ENCODE assay signal across 11 cellular contexts in genomic region chr16:89297156-89297869, GRCh38.
A peak's percentile ranks its signal among the peaks of the same experiment; 100 is the strongest.
DNase-seq lines count a peak whose midpoint lies in the region; ATAC-seq and TF ChIP-seq lines count a peak whose summit lies in the region.
"Had no signal": no experiment of that assay in that cellular context is flagged by ENCODE, and none has a peak within 500 bp of the region (broad histone marks: within the 10 kb centered on the region; RNA-seq: fewer than 3 reads in every experiment).

No MANE protein-coding gene starts in this region.

- no peak overlapping the region for H2BK12ac ChIP-seq in neuronal stem cell (ENCODE audit: low read length)

- no peaks in the 10 kb centered on the region for H3K9me3 ChIP-seq in CD8-positive, alpha-beta memory T cell (ENCODE audit: low read length)
- H3K9me3 ChIP-seq in Panc1 (ENCODE audit: control insufficient read depth, insufficient read depth, low read depth, low read length) (no peaks in the 10 kb centered on the region), endodermal cell (ENCODE audit: control insufficient read depth, low read length) (no peaks in the 10 kb centered on the region), neuronal stem cell (replicated peaks in 1 of 2; ENCODE audit: control insufficient read depth in 2 of 2, insufficient read depth in 1 of 2, low read depth in 1 of 2, low read length in 2 of 2) (no peaks in the 10 kb centered on the region)

- H3K4me2 ChIP-seq in neuronal stem cell (ENCODE audit: insufficient read depth, low read length, poor library complexity, severe bottlenecking) = no peak overlapping the region

- intact Hi-C loops in Panc1 (cut with micrococcal nuclease; ENCODE audit: unreplicated experiment) = no loop called here
- intact Hi-C loops in posterior vena cava (cut with DNase I) = loop anchor here in 1 of 2 donors (5.0 kb wide), 1 partner anchor 860 kb away; no protein-coding TSS in a partner anchor

- H2BK120ac ChIP-seq in neuronal stem cell (ENCODE audit: low read depth, low read length) = no peak overlapping the region

- CTCF ChIA-PET in CD8-positive, alpha-beta memory T cell (lab: Charles Lee) = interaction anchor here (1.1 to 1.5 kb wide), 2 partner anchors 8 to 16 kb away, joined by 3 to 4 read pairs; no protein-coding TSS in a partner anchor
- CTCF ChIA-PET in Panc1 (lab: Charles Lee) = no interaction called here

- peaks cover 26% of the 10 kb centered on the region for H3K79me1 ChIP-seq in neuronal stem cell (ENCODE audit: low read depth, low read length)

- peaks cover 41 to 63% (median 45%) of the 10 kb centered on the region in 3 donors for H3K4me1 Mint-ChIP-seq in CD8-positive, alpha-beta memory T cell
- H3K4me1 Mint-ChIP-seq in endodermal cell = peaks cover 34% of the 10 kb centered on the region

- H3K18ac ChIP-seq in neuronal stem cell (ENCODE audit: low read length) = no peak overlapping the region

- peak overlapping the region in 5 of 8 donors; percentile 29 to 73 (median 63) for H3K27ac Mint-ChIP-seq in CD8-positive, alpha-beta memory T cell
- H3K27ac Mint-ChIP-seq in endodermal cell = peak overlapping the region; percentile 44

- H3K27me3 Mint-ChIP-seq in CD8-positive, alpha-beta memory T cell = no peaks in the 10 kb centered on the region
- H3K27me3 Mint-ChIP-seq in endodermal cell (ENCODE audit: insufficient read depth) = no peaks in the 10 kb centered on the region

- H2BK5ac ChIP-seq in neuronal stem cell (ENCODE audit: low read length) = no peak overlapping the region

- no peak overlapping the region for H2BK15ac ChIP-seq in neuronal stem cell (ENCODE audit: low read length)

- H3K9me3 Mint-ChIP-seq in CD8-positive, alpha-beta memory T cell = no peaks in the 10 kb centered on the region
- no peaks in the 10 kb centered on the region for H3K9me3 Mint-ChIP-seq in endodermal cell

- peaks cover 6% of the 10 kb centered on the region for H3K36me3 ChIP-seq in CD8-positive, alpha-beta memory T cell (ENCODE audit: insufficient read depth, low read length)
- H3K36me3 ChIP-seq in Panc1 (ENCODE audit: control insufficient read depth, insufficient read depth, low read length) = no peaks in the 10 kb centered on the region
- H3K36me3 ChIP-seq in endodermal cell (ENCODE audit: control insufficient read depth, insufficient read depth, low read length) = peaks cover 12% of the 10 kb centered on the region
- H3K36me3 ChIP-seq in neuronal stem cell (replicated peaks in 1 of 2; ENCODE audit: control insufficient read depth in 2 of 2, insufficient read depth in 2 of 2, low read length in 2 of 2) = peaks cover 20 to 58% of the 10 kb centered on the region in 2 donors

- no TSS peak for BruUV-seq in Panc1 (replicated peaks; lab: Mats Ljungman, UMichigan)

- H3K9ac ChIP-seq in endodermal cell (ENCODE audit: extremely low read depth, low read length, poor library complexity, severe bottlenecking) = no peak overlapping the region
- H3K9ac ChIP-seq in neuronal stem cell (ENCODE audit: low read depth, low read length, poor library complexity) = no peak overlapping the region

- no peak overlapping the region for H2AFZ ChIP-seq in neuronal stem cell (ENCODE audit: low read length)

- no peak overlapping the region for H4K8ac ChIP-seq in neuronal stem cell (ENCODE audit: low read depth, low read length)

- in situ Hi-C loops in Panc1 (cut with HindIII; ENCODE audit: low pct_unique_long_range_greater_than_20kb, low sequenced_read_pairs) = no loop called here

- H2AK5ac ChIP-seq in neuronal stem cell (ENCODE audit: low read depth, low read length) = peak overlapping the region; percentile 52

- H3K4me3 ChIP-seq in CD8-positive, alpha-beta memory T cell (ENCODE audit: low read length) = no peak overlapping the region
- H3K4me3 ChIP-seq in Panc1 (ENCODE audit: low read depth in 2 of 2, low read length in 2 of 2) (no peak overlapping the region), endodermal cell (ENCODE audit: low read length) (no peak overlapping the region), neuronal stem cell (ENCODE audit: low read length in 2 of 2) (no peak overlapping the region)

- POLR2A ChIA-PET in CD8-positive, alpha-beta memory T cell (lab: Charles Lee) = no interaction called here
- POLR2A ChIA-PET in Panc1 (lab: Charles Lee) = no interaction called here

- no peak overlapping the region for H3K14ac ChIP-seq in neuronal stem cell (ENCODE audit: low read length)

- no peak for TF ChIP-seq CTCF in Panc1 (IDR thresholded peaks at IDR 0.05)
- TF ChIP-seq CTCF in endodermal cell (conservative IDR thresholded peaks at IDR 0.05) = no peak

- H3K4me1 ChIP-seq in CD8-positive, alpha-beta memory T cell (ENCODE audit: insufficient read depth, low read length) = peaks cover 24% of the 10 kb centered on the region
- H3K4me1 ChIP-seq in Panc1 (ENCODE audit: control insufficient read depth, insufficient read depth, low read length) = peaks cover 43% of the 10 kb centered on the region
- peaks cover 12% of the 10 kb centered on the region for H3K4me1 ChIP-seq in endodermal cell (ENCODE audit: control insufficient read depth, insufficient read depth, low read length)
- H3K4me1 ChIP-seq in neuronal stem cell (ENCODE audit: control insufficient read depth in 2 of 2, insufficient read depth in 1 of 2, low read depth in 1 of 2, low read length in 2 of 2) = peaks cover 24 to 32% of the 10 kb centered on the region in 2 donors

- peaks cover 0 to 40% (median 2%) of the 10 kb centered on the region in 3 donors for H3K36me3 Mint-ChIP-seq in CD8-positive, alpha-beta memory T cell
- peaks cover 15% of the 10 kb centered on the region for H3K36me3 Mint-ChIP-seq in endodermal cell (ENCODE audit: low read depth)

- ATAC-seq in Panc1 = no peak

- H3K4me3 Mint-ChIP-seq in CD8-positive, alpha-beta memory T cell = peak overlapping the region in 1 of 7 donors; percentile 22
- H3K4me3 Mint-ChIP-seq in endodermal cell = no peak overlapping the region

- peak overlapping the region; percentile 22 for H3K23ac ChIP-seq in neuronal stem cell (ENCODE audit: low read depth, low read length, poor library complexity)

- no peaks in the 10 kb centered on the region for H3K27me3 ChIP-seq in CD8-positive, alpha-beta memory T cell (ENCODE audit: insufficient read depth, low read length, poor library complexity, severe bottlenecking)
- no peaks in the 10 kb centered on the region for H3K27me3 ChIP-seq in Panc1 (ENCODE audit: control insufficient read depth, insufficient read depth, low read length)
- no peaks in the 10 kb centered on the region for H3K27me3 ChIP-seq in endodermal cell (ENCODE audit: control insufficient read depth, insufficient read depth, low read length, poor library complexity, severe bottlenecking)
- no peaks in the 10 kb centered on the region for H3K27me3 ChIP-seq in neuronal stem cell (ENCODE audit: control insufficient read depth in 3 of 3, insufficient read depth in 3 of 3, low read depth in 1 of 3, low read length in 3 of 3)

- no peak overlapping the region for H4K91ac ChIP-seq in neuronal stem cell (ENCODE audit: low read depth, low read length, poor library complexity)

- WGBS in endodermal cell (ENCODE audit: insufficient coverage in 1 of 2, insufficient read length in 1 of 2), 2 experiments = 93 to 95% methylated on average over 27 of the region's 27 CpGs
- no CpG with 5 or more reads among the region's 27 CpGs for WGBS in neuronal stem cell (ENCODE audit: extremely low coverage in 2 of 2, insufficient read length in 2 of 2, insufficient replicate concordance in 1 of 2), 2 donors

- H3K4ac ChIP-seq in neuronal stem cell (ENCODE audit: low read length) = no peak overlapping the region

- no peak for DNase-seq in CD8-positive, alpha-beta memory T cell
- no peak for DNase-seq in Panc1 (ENCODE audit: low read depth, low spot score)
- DNase-seq in endodermal cell = no peak
- DNase-seq in neuronal stem cell (ENCODE audit: low spot score) = no peak
- no peak for DNase-seq in posterior vena cava (ENCODE audit: low spot score)
- no peak for DNase-seq in kidney tubule cell (ENCODE audit: low spot score)
- DNase-seq in D341Med (ENCODE audit: low spot score) = no peak
- DNase-seq: effector CD4-positive, alpha-beta T cell; H7; mammary epithelial cell; NCI-H1694 treated with DMSO at 0.1 percent for 48 hours had no signal

- H3K27ac ChIP-seq in CD8-positive, alpha-beta memory T cell (ENCODE audit: low read depth, low read length) = no peak overlapping the region
- H3K27ac ChIP-seq in Panc1 (ENCODE audit: low read length) = peak overlapping the region; percentile 57; the same call in 1 of the 2 replicates
- H3K27ac ChIP-seq in endodermal cell (ENCODE audit: low read depth, low read length) = peak overlapping the region; percentile 65
- no peak overlapping the region for H3K27ac ChIP-seq in neuronal stem cell (replicated peaks; ENCODE audit: low read length)

Comparison
In these comparisons a context has a peak if more than half of its experiments do, and no peak if none do; other contexts are left out.
1. H3K27ac ChIP-seq: peak in Panc1 (single experiment) and endodermal cell (single experiment); none in CD8-positive, alpha-beta memory T cell (single experiment) and neuronal stem cell (single experiment).